In genomic region chr13:43388282-43389034, GRCh38 we compare ENCODE assay signal across 12 cellular contexts.
A peak's percentile ranks its signal among the peaks of the same experiment; 100 is the strongest.
DNase-seq lines count a peak whose midpoint lies in the region; ATAC-seq, FAIRE-seq and TF ChIP-seq lines count a peak whose summit lies in the region.
"Had no signal": no experiment of that assay in that cellular context is flagged by ENCODE, and none has a peak within 500 bp of the region (broad histone marks: within the 10 kb centered on the region; RNA-seq: fewer than 3 reads in every experiment).

No MANE protein-coding gene starts in this region.

- no peak overlapping the region for H3K4me3 Mint-ChIP-seq in immature natural killer cell
- H3K4me3 Mint-ChIP-seq: naive B cell had no signal

- H3K36me3 Mint-ChIP-seq in immature natural killer cell: no peaks in the 10 kb centered on the region
- H3K36me3 Mint-ChIP-seq: naive B cell had no signal

- TF ChIP-seq POLR2A in sigmoid colon (IDR thresholded peaks at IDR 0.05): no peak

- no peaks in the 10 kb centered on the region for H3K36me3 ChIP-seq in left ventricle myocardium inferior
- H3K36me3 ChIP-seq in sigmoid colon: no peaks in the 10 kb centered on the region
- H3K36me3 ChIP-seq: BLaER1 had no signal

- intact Hi-C loops in left ventricle myocardium inferior (cut with micrococcal nuclease): no loop called here
- intact Hi-C loops in sigmoid colon (cut with DNase I): no loop called here

- FAIRE-seq in islet of Langerhans (lab: Jason Lieb, UNC): peak; percentile 99

- no peak for TF ChIP-seq EP300 in sigmoid colon (IDR thresholded peaks at IDR 0.05)

- H3K9me3 Mint-ChIP-seq in immature natural killer cell: no peaks in the 10 kb centered on the region
- H3K9me3 Mint-ChIP-seq: naive B cell had no signal

- ATAC-seq in GM21423 (IDR thresholded peaks at IDR 0.05; ENCODE audit: unreplicated experiment) (peak; percentile 67), HG03280 (IDR thresholded peaks at IDR 0.05; ENCODE audit: unreplicated experiment) (no peak)

- H3K4me1 Mint-ChIP-seq in immature natural killer cell: no peaks in the 10 kb centered on the region
- H3K4me1 Mint-ChIP-seq: naive B cell had no signal

- TF ChIP-seq CTCF in left ventricle myocardium inferior (IDR thresholded peaks at IDR 0.05; ENCODE audit: borderline replicate concordance): no peak
- TF ChIP-seq CTCF in sigmoid colon (IDR thresholded peaks at IDR 0.05): no peak

- no peak overlapping the region for H3K4me3 ChIP-seq in left ventricle myocardium inferior
- no peak overlapping the region for H3K4me3 ChIP-seq in sigmoid colon
- H3K4me3 ChIP-seq: BLaER1 had no signal

- H3K4me1 ChIP-seq in left ventricle myocardium inferior (peaks cover 13% of the 10 kb centered on the region), sigmoid colon (peaks cover 0 to 20% (median 4%) of the 10 kb centered on the region in 4 donors)
- H3K4me1 ChIP-seq: BLaER1 had no signal

- H3K9me3 ChIP-seq in left ventricle myocardium inferior (replicated peaks) (no peaks in the 10 kb centered on the region), sigmoid colon (no peaks in the 10 kb centered on the region)
- H3K9me3 ChIP-seq: BLaER1 had no signal

- DNase-seq in DMS 273 (lab: John Stamatoyannopoulos, UW; ENCODE audit: unreplicated experiment) (peak; percentile 46), LoVo (ENCODE audit: low spot score) (peak; percentile 16), left ventricle myocardium inferior (no peak), immature natural killer cell (no peak), sigmoid colon (no peak)
- DNase-seq: activated CD4-positive, alpha-beta T cell treated with anti-CD3 and anti-CD28 coated beads for 1 hour; naive B cell had no signal

- no peak overlapping the region for H3K27ac Mint-ChIP-seq in immature natural killer cell
- H3K27ac Mint-ChIP-seq: naive B cell had no signal

- H3K27ac ChIP-seq in left ventricle myocardium inferior (replicated peaks) (no peak overlapping the region), sigmoid colon (peak overlapping the region in 1 of 4 donors; percentile 2)
- H3K27ac ChIP-seq: BLaER1, HL-60 had no signal

- WGBS in sigmoid colon, 2 donors: 11 to 34% methylated on average over 2 of the region's 2 CpGs

- H3K27me3 ChIP-seq in left ventricle myocardium inferior (ENCODE audit: low read depth): no peaks in the 10 kb centered on the region
- no peaks in the 10 kb centered on the region for H3K27me3 ChIP-seq in sigmoid colon
- H3K27me3 ChIP-seq: BLaER1 had no signal

- H3K27me3 Mint-ChIP-seq in immature natural killer cell (ENCODE audit: low read depth in 3 of 3): peaks cover 1 to 9% (median 5%) of the 10 kb centered on the region in 3 donors
- H3K27me3 Mint-ChIP-seq: naive B cell had no signal

Comparison
In these comparisons a context has a peak if more than half of its experiments do, and no peak if none do; other contexts are left out.
1. DNase-seq: peak in DMS 273 (single experiment) and LoVo (single experiment); none in left ventricle myocardium inferior (single experiment), immature natural killer cell (0 of 3) and sigmoid colon (single experiment).